ENCODE assay signal across 1 cellular context in genomic region chr13:95698047-95698749, GRCh38.
TF ChIP-seq lines count a peak whose summit lies in the region.

No MANE protein-coding gene starts in this region.

TF ChIP-seq in GM23338, 12 proteins besides CTCF, POLR2A, EP300 and RAD21 (continued from another document):
- TF ChIP-seq ETS1 (IDR thresholded peaks at IDR 0.05): no peak
